17 cellular contexts compared by ENCODE assay signal in the genomic region with DNA sequence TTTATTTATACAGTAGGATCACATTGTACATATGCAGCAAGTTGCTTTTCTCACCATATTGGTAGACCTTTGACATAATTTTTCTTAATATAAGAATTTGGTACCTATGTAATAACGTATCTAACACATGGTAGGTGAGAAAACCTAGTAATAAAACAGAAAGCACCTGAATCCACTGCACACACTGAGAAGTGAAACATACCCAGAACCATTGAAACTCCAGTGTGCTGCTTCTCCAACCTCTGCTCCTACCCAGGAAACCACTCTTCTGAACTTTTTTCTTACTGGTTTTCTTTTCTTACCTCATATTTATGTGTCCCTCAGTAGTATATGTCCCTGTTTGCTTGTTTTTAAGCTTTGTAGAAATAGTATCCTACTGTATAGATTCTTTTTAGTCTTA.
DNase-seq lines count a peak whose midpoint lies in the region; ATAC-seq and TF ChIP-seq lines count a peak whose summit lies in the region.
"Had no signal": no experiment of that assay in that cellular context is flagged by ENCODE, and none has a peak within 500 bp of the region (broad histone marks: within the 10 kb centered on the region; RNA-seq: fewer than 3 reads in every experiment).

No MANE protein-coding gene starts in this region.

- DNase-seq in HT-29 (ENCODE audit: low spot score) (no peak), omental fat pad (ENCODE audit: low spot score) (no peak), NCI-H510A treated with DMSO at 0.1 percent for 48 hours (lab: John Stamatoyannopoulos, UW) (no peak)
- DNase-seq: activated CD4-positive, alpha-beta T cell treated with anti-CD3 and anti-CD28 coated beads, Interleukin-2, amount 10 ng/mL, durations not matched to agents 7 days and 5 days; amniotic stem cell; COR-L47; GF-D8; NCI-H1436; NCI-H69; stimulated activated CD4-positive, alpha-beta T cell treated with anti-CD3 and anti-CD28 coated beads, Interleukin-15, amount 100 ng/mL, for 24 hours; T-helper 2 cell; tibial artery had no signal

- no peak for TF ChIP-seq CTCF in omental fat pad (IDR thresholded peaks at IDR 0.05)

- ATAC-seq in GM18499 (IDR thresholded peaks at IDR 0.05; ENCODE audit: insufficient read depth, unreplicated experiment): peak; percentile 61
- ATAC-seq in GM19395 (IDR thresholded peaks at IDR 0.05; ENCODE audit: unreplicated experiment): peak; percentile 92
- peak; percentile 82 for ATAC-seq in HG02642 (IDR thresholded peaks at IDR 0.05; ENCODE audit: poor library complexity, unreplicated experiment)
- peak; percentile 63 for ATAC-seq in HG03196 (IDR thresholded peaks at IDR 0.05; ENCODE audit: unreplicated experiment)
- no peak for ATAC-seq in HG03520 (IDR thresholded peaks at IDR 0.05; ENCODE audit: unreplicated experiment)
- ATAC-seq in omental fat pad (ENCODE audit: low FRiP score): no peak

Comparison
In these comparisons a context has a peak if more than half of its experiments do, and no peak if none do; other contexts are left out.
1. ATAC-seq: peak in GM18499 (single experiment), GM19395 (single experiment), HG02642 (single experiment) and HG03196 (single experiment); none in HG03520 (single experiment) and omental fat pad (single experiment).